8 cellular contexts compared by ENCODE assay signal in the genomic region with DNA sequence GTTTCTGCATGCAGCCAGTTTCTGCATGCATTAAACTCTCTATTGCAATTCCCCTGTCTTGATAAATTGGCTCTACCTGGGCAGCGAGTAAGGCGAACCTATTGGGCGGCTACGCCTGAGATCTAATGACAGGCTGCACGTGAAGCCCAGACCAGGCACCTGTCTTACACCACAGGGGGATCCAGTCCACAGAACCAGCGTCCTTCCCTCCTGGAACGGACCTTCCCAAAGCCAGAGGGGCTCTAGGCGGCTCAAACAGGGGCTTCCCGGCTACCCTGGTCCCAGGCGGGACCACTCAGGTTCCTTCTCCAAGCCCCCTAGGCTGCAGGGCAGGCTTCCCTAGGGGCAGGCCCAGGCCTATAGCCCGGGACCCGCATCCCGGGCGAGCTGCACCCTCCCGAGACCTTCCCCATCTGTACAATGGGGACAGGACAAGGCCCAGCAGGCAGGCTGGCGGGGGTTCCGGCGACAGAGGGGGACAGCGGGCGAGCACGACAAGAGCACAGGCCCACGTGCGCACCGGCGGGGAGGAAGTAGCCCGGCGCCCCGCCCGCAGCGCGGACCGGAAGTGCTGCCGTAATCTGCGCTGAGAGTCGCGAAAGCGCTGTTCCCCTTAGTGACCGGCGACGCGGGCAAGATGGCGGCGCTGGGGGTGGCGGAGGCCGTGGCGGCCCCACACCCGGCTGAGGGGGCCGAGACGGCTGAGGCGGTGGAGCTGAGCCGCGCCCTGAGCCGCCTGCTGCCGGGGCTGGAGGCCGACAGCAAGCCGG. TPM values are rescaled to one million over a fixed set of nuclear protein-coding genes. Genes with fewer than 3 reads are reported as not detected.
DNase-seq lines count a peak whose midpoint lies in the region; ATAC-seq and TF ChIP-seq lines count a peak whose summit lies in the region.

Gene DNAAF5 (plus strand): TSS at position 616 of the 770 bp plus-strand sequence. CDS start 22 bp downstream, at position 638.

- peaks cover 35% of the 10 kb centered on the region for H3K4me1 Mint-ChIP-seq in activated CD4-positive, alpha-beta T cell treated with anti-CD3 and anti-CD28 coated beads, Interleukin-2, amount 10 ng/mL, durations not matched to agents 7 days and 5 days
- peaks cover 19% of the 10 kb centered on the region for H3K4me1 Mint-ChIP-seq in dendritic cell treated with granulocyte-macrophage colony-stimulating factor and Interleukin-4, amounts not matched to agents 40 ng/mL and 50 ng/mL, for 4 days (ENCODE audit: low read depth)

- H3K9me3 Mint-ChIP-seq in activated CD4-positive, alpha-beta T cell treated with anti-CD3 and anti-CD28 coated beads, Interleukin-2, amount 10 ng/mL, durations not matched to agents 7 days and 5 days, result peaks cover 31% of the 10 kb centered on the region
- H3K9me3 Mint-ChIP-seq in dendritic cell treated with granulocyte-macrophage colony-stimulating factor and Interleukin-4, amounts not matched to agents 40 ng/mL and 50 ng/mL, for 4 days, result peaks cover 30% of the 10 kb centered on the region

- H3K27ac Mint-ChIP-seq in activated CD4-positive, alpha-beta T cell treated with anti-CD3 and anti-CD28 coated beads, Interleukin-2, amount 10 ng/mL, durations not matched to agents 7 days and 5 days, result peak within 1 kb of the TSS; percentile 89
- peak within 1 kb of the TSS; percentile 72 for H3K27ac Mint-ChIP-seq in dendritic cell treated with granulocyte-macrophage colony-stimulating factor and Interleukin-4, amounts not matched to agents 40 ng/mL and 50 ng/mL, for 4 days

- peak; percentile 85 for ATAC-seq in HG03439 (IDR thresholded peaks at IDR 0.05; ENCODE audit: unreplicated experiment)

- no peak for TF ChIP-seq CTCF in BJ (IDR thresholded peaks at IDR 0.05; ENCODE audit: insufficient read depth, low read depth, low read length)
- TF ChIP-seq CTCF in liver (IDR thresholded peaks at IDR 0.05; ENCODE audit: low read depth, low read length, missing input control), result no peak

- peak in 1 of 2 donors; percentile 40 for TF ChIP-seq RAD21 in liver (IDR thresholded peaks at IDR 0.05)

- peak within 1 kb of the TSS in 1 of 2 donors; percentile 23 for H3K9ac ChIP-seq in liver (ENCODE audit: low read depth in 1 of 2, low read length in 2 of 2)

- H3K36me3 ChIP-seq in BJ (ENCODE audit: control insufficient read depth, insufficient read depth, low read length) (peaks cover 6% of the 10 kb centered on the region; the same call in 1 of the 2 replicates), liver (ENCODE audit: control insufficient read depth in 4 of 4, insufficient read depth in 3 of 4, low read depth in 1 of 4, low read length in 3 of 4) (peaks cover 0 to 6% (median 3%) of the 10 kb centered on the region in 4 donors)

- no peaks in the 10 kb centered on the region for H3K27me3 Mint-ChIP-seq in activated CD4-positive, alpha-beta T cell treated with anti-CD3 and anti-CD28 coated beads, Interleukin-2, amount 10 ng/mL, durations not matched to agents 7 days and 5 days
- no peaks in the 10 kb centered on the region for H3K27me3 Mint-ChIP-seq in dendritic cell treated with granulocyte-macrophage colony-stimulating factor and Interleukin-4, amounts not matched to agents 40 ng/mL and 50 ng/mL, for 4 days

- peak within 1 kb of the TSS; percentile 53 for H3K4me3 ChIP-seq in BJ (ENCODE audit: low read depth, low read length)
- H3K4me3 ChIP-seq in liver (ENCODE audit: low read depth in 1 of 3, low read length in 3 of 3), result peak within 1 kb of the TSS; percentile 81 to 93 (median 84)

- DNase-seq in BJ (ENCODE audit: low read depth) (peak; percentile 18), GM19238 (ENCODE audit: insufficient read length, low spot score) (peak; percentile 95), NCI-H526 (lab: John Stamatoyannopoulos, UW) (peak; percentile 57 to 91)
- DNase-seq in activated CD4-positive, alpha-beta T cell treated with anti-CD3 and anti-CD28 coated beads, Interleukin-2, amount 10 ng/mL, durations not matched to agents 7 days and 5 days, result peak; percentile 88
- DNase-seq in stimulated activated CD4-positive, alpha-beta T cell treated with anti-CD3 and anti-CD28 coated beads, Interleukin-4, amount 100 ng/mL, for 1 hour, result peak; percentile 90

- CTCF ChIA-PET in BJ (lab: Yijun Ruan, JAX), result interaction anchor here (0.6 to 1.1 kb wide), 3 partner anchors 10 to 443 kb away, joined by 3 read pairs; no protein-coding TSS in a partner anchor
- CTCF ChIA-PET in activated CD4-positive, alpha-beta T cell treated with anti-CD3 and anti-CD28 coated beads, Interleukin-2, amount 10 ng/mL, durations not matched to agents 7 days and 5 days (lab: Charles Lee), result interaction anchor here (0.6 kb wide), 1 partner anchor 225 kb away, joined by 3 read pairs; no protein-coding TSS in a partner anchor

- H3K27me3 ChIP-seq in BJ (ENCODE audit: control insufficient read depth, insufficient read depth, low read length) (no peaks in the 10 kb centered on the region), liver (ENCODE audit: control insufficient read depth in 4 of 4, insufficient read depth in 4 of 4, low read length in 3 of 4) (no peaks in the 10 kb centered on the region)

- no peaks in the 10 kb centered on the region for H3K9me3 ChIP-seq in liver (ENCODE audit: control insufficient read depth in 4 of 4, low read length in 3 of 4)

- peaks cover 7 to 13% (median 10%) of the 10 kb centered on the region in 4 donors for H3K4me1 ChIP-seq in liver (ENCODE audit: control insufficient read depth in 4 of 4, insufficient read depth in 4 of 4, low read length in 3 of 4)

- peaks cover 45% of the 10 kb centered on the region for H3K36me3 Mint-ChIP-seq in activated CD4-positive, alpha-beta T cell treated with anti-CD3 and anti-CD28 coated beads, Interleukin-2, amount 10 ng/mL, durations not matched to agents 7 days and 5 days (ENCODE audit: low read depth)
- peaks cover 14% of the 10 kb centered on the region for H3K36me3 Mint-ChIP-seq in dendritic cell treated with granulocyte-macrophage colony-stimulating factor and Interleukin-4, amounts not matched to agents 40 ng/mL and 50 ng/mL, for 4 days (ENCODE audit: low read depth)

- POLR2A ChIA-PET in BJ (lab: Charles Lee), result no interaction called here
- POLR2A ChIA-PET in activated CD4-positive, alpha-beta T cell treated with anti-CD3 and anti-CD28 coated beads, Interleukin-2, amount 10 ng/mL, durations not matched to agents 7 days and 5 days (lab: Charles Lee), result no interaction called here

- H3K27ac ChIP-seq in liver (ENCODE audit: low read depth in 1 of 2, low read length in 2 of 2), result peak within 1 kb of the TSS; percentile 52 to 61

- 8% methylated on average over 56 of the region's 56 CpGs for WGBS in liver

- intact Hi-C loops in dendritic cell treated with granulocyte-macrophage colony-stimulating factor and Interleukin-4, amounts not matched to agents 40 ng/mL and 50 ng/mL, for 4 days (cut with micrococcal nuclease), result no loop called here

- H3K4me3 Mint-ChIP-seq in activated CD4-positive, alpha-beta T cell treated with anti-CD3 and anti-CD28 coated beads, Interleukin-2, amount 10 ng/mL, durations not matched to agents 7 days and 5 days, result peak within 1 kb of the TSS; percentile 81
- H3K4me3 Mint-ChIP-seq in dendritic cell treated with granulocyte-macrophage colony-stimulating factor and Interleukin-4, amounts not matched to agents 40 ng/mL and 50 ng/mL, for 4 days, result peak within 1 kb of the TSS; percentile 77

TF ChIP-seq in liver, 16 proteins besides CTCF, POLR2A, EP300 and RAD21 (continues in another document):
- no peak for TF ChIP-seq REST (IDR thresholded peaks at IDR 0.05)
- TF ChIP-seq HNF4A (conservative IDR thresholded peaks at IDR 0.05), result no peak
- no peak for TF ChIP-seq HNF4G (IDR thresholded peaks at IDR 0.05)
- peak; percentile 96 for TF ChIP-seq YY1 (IDR thresholded peaks at IDR 0.05)
- peak; percentile 75 to 94 for TF ChIP-seq GABPA (IDR thresholded peaks at IDR 0.05 in 1 of 2, conservative IDR thresholded peaks at IDR 0.05 in 1 of 2)
- TF ChIP-seq JUND (IDR thresholded peaks at IDR 0.05), result no peak
- TF ChIP-seq RXRA (IDR thresholded peaks at IDR 0.05), result no peak
- TF ChIP-seq EGR1 (IDR thresholded peaks at IDR 0.05; ENCODE audit: low read depth in 2 of 2), result no peak

RNA-seq across cellular contexts. Expression of gene DNAAF5, which starts in this region (rescaled TPM):
- 11.1 and 27.0 TPM in 2 replicates for polyA plus RNA-seq in BJ (2011; rRNA removed)
- polyA minus RNA-seq in BJ (2011; rRNA and poly(A)+ RNA removed), result 17.7 and 18.1 TPM in 2 replicates
- 10 to 100 TPM; 21.0 to 23.8 TPM for total RNA-seq in activated CD4-positive, alpha-beta T cell treated with anti-CD3 and anti-CD28 coated beads, Interleukin-2, amount 10 ng/mL, durations not matched to agents 7 days and 5 days
- total RNA-seq in liver, result 10 to 100 TPM in 1 of 2 donors, 1 to 10 TPM in 1; 8.7 to 10.4 TPM
- 10 to 100 TPM in 1 of 2 donors, 1 to 10 TPM in 1; 3.1 to 11.1 TPM for polyA plus RNA-seq in liver

Comparison
In these comparisons a context has a peak if more than half of its experiments do, and no peak if none do; other contexts are left out.
1. Peak in every context shown above with its lines: DNase-seq, ATAC-seq, H3K4me3 ChIP-seq and H3K27ac ChIP-seq.
2. DNase-seq: peak in every context shown above with its lines; median percentile 95 in GM19238; 90 in stimulated activated CD4-positive, alpha-beta T cell treated with anti-CD3 and anti-CD28 coated beads, Interleukin-4, amount 100 ng/mL, for 1 hour; 88 in activated CD4-positive, alpha-beta T cell treated with anti-CD3 and anti-CD28 coated beads, Interleukin-2, amount 10 ng/mL, durations not matched to agents 7 days and 5 days; 74 in NCI-H526; 18 in BJ.